1 cellular context compared by ENCODE assay signal in the genomic region with DNA sequence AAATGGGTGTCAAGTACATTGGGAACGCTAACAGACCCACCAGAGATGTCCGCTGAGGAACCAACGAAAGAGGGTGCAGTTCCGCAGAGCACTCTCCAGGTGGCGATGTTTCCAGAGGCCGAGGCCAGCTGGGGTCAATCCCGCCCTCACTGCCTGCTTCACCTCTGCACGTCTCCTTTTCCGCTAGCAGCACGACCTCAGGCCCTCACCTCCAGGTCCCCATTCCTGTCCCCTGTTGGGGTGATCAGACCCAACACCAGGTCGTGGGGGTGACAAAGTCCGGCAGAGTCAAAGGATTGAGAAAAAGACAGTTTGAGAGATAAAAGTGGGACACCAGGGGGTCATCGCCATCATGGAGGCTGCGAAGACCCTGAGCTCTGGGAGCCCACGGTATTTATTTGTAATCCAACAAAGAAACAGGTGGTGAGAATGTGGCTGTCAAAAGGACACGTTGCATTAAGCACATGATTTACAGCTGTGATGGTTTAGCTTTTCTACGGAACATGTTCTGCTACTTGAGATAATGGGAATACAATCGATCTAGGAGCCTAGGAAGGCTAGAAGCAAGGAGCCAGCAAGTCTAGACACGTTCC.
TF ChIP-seq lines count a peak whose summit lies in the region.

No MANE protein-coding gene starts in this region.

TF ChIP-seq in HepG2, 621 proteins besides CTCF, POLR2A, EP300 and RAD21 (continued from another document):
- TF ChIP-seq, protein P1, sequence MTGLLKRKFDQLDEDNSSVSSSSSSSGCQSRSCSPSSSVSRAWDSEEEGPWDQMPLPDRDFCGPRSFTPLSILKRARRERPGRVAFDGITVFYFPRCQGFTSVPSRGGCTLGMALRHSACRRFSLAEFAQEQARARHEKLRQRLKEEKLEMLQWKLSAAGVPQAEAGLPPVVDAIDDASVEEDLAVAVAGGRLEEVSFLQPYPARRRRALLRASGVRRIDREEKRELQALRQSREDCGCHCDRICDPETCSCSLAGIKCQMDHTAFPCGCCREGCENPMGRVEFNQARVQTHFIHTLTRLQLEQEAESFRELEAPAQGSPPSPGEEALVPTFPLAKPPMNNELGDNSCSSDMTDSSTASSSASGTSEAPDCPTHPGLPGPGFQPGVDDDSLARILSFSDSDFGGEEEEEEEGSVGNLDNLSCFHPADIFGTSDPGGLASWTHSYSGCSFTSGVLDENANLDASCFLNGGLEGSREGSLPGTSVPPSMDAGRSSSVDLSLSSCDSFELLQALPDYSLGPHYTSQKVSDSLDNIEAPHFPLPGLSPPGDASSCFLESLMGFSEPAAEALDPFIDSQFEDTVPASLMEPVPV (CRISPR knock-in tag; IDR thresholded peaks at IDR 0.05) = no peak
- TF ChIP-seq PHF8 (CRISPR knock-in tag; IDR thresholded peaks at IDR 0.05) = peak; percentile 37; the same call in 1 of the 2 replicates
- no peak for TF ChIP-seq ZNF136 (CRISPR knock-in tag; IDR thresholded peaks at IDR 0.05; ENCODE audit: low read depth)
- TF ChIP-seq ZNF564 (CRISPR knock-in tag; IDR thresholded peaks at IDR 0.05) = no peak
- TF ChIP-seq ZNF841 (CRISPR knock-in tag; IDR thresholded peaks at IDR 0.05; ENCODE audit: borderline replicate concordance) = no peak
- TF ChIP-seq, protein P2, sequence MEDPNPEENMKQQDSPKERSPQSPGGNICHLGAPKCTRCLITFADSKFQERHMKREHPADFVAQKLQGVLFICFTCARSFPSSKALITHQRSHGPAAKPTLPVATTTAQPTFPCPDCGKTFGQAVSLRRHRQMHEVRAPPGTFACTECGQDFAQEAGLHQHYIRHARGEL (CRISPR knock-in tag; IDR thresholded peaks at IDR 0.05) = no peak
- no peak for TF ChIP-seq ZNF317 (CRISPR knock-in tag; IDR thresholded peaks at IDR 0.05)
- TF ChIP-seq ZNF496 (CRISPR knock-in tag; IDR thresholded peaks at IDR 0.05; ENCODE audit: insufficient replicate concordance) = no peak
TF ChIP-seq in HepG2: peak in this region for 81.
